ENCODE assay signal across 22 cellular contexts in the genomic region with DNA sequence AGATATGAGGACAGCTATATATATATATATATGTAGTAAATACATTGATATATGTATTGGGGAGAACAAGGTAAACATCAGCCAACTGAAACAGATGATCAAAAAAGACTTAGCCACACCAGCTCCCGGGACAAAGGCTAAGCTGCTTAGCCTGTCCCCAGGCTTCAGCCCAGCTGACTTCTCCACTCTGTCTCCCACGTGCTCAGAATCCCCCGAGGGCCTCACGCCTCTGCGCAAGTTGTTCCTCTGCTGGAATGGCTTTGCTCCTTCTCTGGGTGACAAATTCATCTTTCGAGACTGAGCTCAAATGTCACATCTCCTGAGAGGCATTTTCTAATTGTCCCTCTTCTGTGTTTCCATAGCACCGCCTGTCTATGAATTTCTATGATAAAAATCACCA.
"Had no signal": no experiment of that assay in that cellular context is flagged by ENCODE, and none has a peak within 500 bp of the region (broad histone marks: within the 10 kb centered on the region; RNA-seq: fewer than 3 reads in every experiment).

No MANE protein-coding gene starts in this region.

- H3K27me3 ChIP-seq: adrenal gland, body of pancreas, dorsolateral prefrontal cortex, right atrium auricular region, tibial nerve had no signal

- H3K9me3 Mint-ChIP-seq: activated naive CD8-positive, alpha-beta T cell treated with anti-CD3 and anti-CD28 coated beads for 36 hours had no signal

- H3K27ac ChIP-seq: adrenal gland, body of pancreas, dorsolateral prefrontal cortex, right atrium auricular region, tibial nerve had no signal

- H3K9me3 ChIP-seq: adrenal gland, body of pancreas, right atrium auricular region, tibial nerve had no signal

- H3K36me3 ChIP-seq: adrenal gland, right atrium auricular region, tibial nerve had no signal

- H3K4me1 ChIP-seq: adrenal gland, body of pancreas, right atrium auricular region had no signal

- H3K27ac Mint-ChIP-seq: activated CD8-positive, alpha-beta T cell treated with anti-CD3 and anti-CD28 coated beads, Interleukin-2, amount 10 ng/mL, durations not matched to agents 7 days and 5 days; activated naive CD8-positive, alpha-beta T cell treated with anti-CD3 and anti-CD28 coated beads for 36 hours; mesothelial cell of epicardium had no signal

- ATAC-seq: activated CD8-positive, alpha-beta T cell treated with anti-CD3 and anti-CD28 coated beads, Interleukin-2, amount 10 ng/mL, durations not matched to agents 7 days and 5 days; body of pancreas; WTC11 had no signal

- H3K27me3 Mint-ChIP-seq: activated naive CD8-positive, alpha-beta T cell treated with anti-CD3 and anti-CD28 coated beads for 36 hours had no signal

- H3K4me2 ChIP-seq: smooth muscle cell had no signal

- DNase-seq: activated CD4-positive, alpha-beta T cell treated with anti-CD3 and anti-CD28 coated beads for 1 hour; activated CD8-positive, alpha-beta T cell treated with anti-CD3 and anti-CD28 coated beads, Interleukin-2, amount 10 ng/mL, durations not matched to agents 7 days and 5 days; activated effector memory CD4-positive, alpha-beta T cell treated with Interleukin-2 at 50 U/mL for 16 hours; activated naive CD4-positive, alpha-beta T cell treated with Interleukin-2 at 50 U/mL for 16 hours; activated naive CD8-positive, alpha-beta T cell treated with anti-CD3 and anti-CD28 coated beads for 36 hours; aorta; body of pancreas; effector memory CD4-positive, alpha-beta T cell; mammary epithelial cell; naive B cell; occipital lobe; stimulated activated CD4-positive, alpha-beta T cell treated with anti-CD3 and anti-CD28 coated beads, Interleukin-1b, Interleukin-23, amount 100 ng/mL, for 48 hours; stimulated activated naive CD4-positive, alpha-beta T cell; T-helper 2 cell had no signal

- H3K4me3 Mint-ChIP-seq: activated CD8-positive, alpha-beta T cell treated with anti-CD3 and anti-CD28 coated beads, Interleukin-2, amount 10 ng/mL, durations not matched to agents 7 days and 5 days; activated naive CD8-positive, alpha-beta T cell treated with anti-CD3 and anti-CD28 coated beads for 36 hours; mesothelial cell of epicardium; neural crest cell; WTC11 had no signal

- H3K36me3 Mint-ChIP-seq: activated naive CD8-positive, alpha-beta T cell treated with anti-CD3 and anti-CD28 coated beads for 36 hours; mesothelial cell of epicardium; naive B cell; WTC11 had no signal

- H3K4me3 ChIP-seq: adrenal gland, body of pancreas, dorsolateral prefrontal cortex, right atrium auricular region, smooth muscle cell, tibial nerve had no signal

- H3K4me1 Mint-ChIP-seq: mesothelial cell of epicardium, WTC11 had no signal
